1 cellular context compared by ENCODE assay signal in genomic region chr19:2336528-2337328, GRCh38.
TF ChIP-seq lines count a peak whose summit lies in the region.

No MANE protein-coding gene starts in this region.

TF ChIP-seq in K562, 482 proteins besides CTCF, POLR2A, EP300 and RAD21:
- TF ChIP-seq ZNF512 (tag; IDR thresholded peaks at IDR 0.05) (no peak), E2F8 (IDR thresholded peaks at IDR 0.05; ENCODE audit: low read depth, partially characterized antibody) (no peak), SNRNP70 (optimal IDR thresholded peaks at IDR 0.05; ENCODE audit: low read depth, low read length) (no peak), NR1H2 (CRISPR knock-in tag; IDR thresholded peaks at IDR 0.05) (no peak), PTBP1 (IDR thresholded peaks at IDR 0.05; ENCODE audit: low read depth, low read length) (no peak), ELK1 (CRISPR knock-in tag; IDR thresholded peaks at IDR 0.05) (no peak), MAX (CRISPR knock-in tag; IDR thresholded peaks at IDR 0.05) (0 out of 2 replicates have a peak, but pooled peaks have one; percentile 9), KDM1A (IDR thresholded peaks at IDR 0.05) (no peak), PHB2 (IDR thresholded peaks at IDR 0.05; ENCODE audit: low read depth) (no peak), NFE2L1 (tag; IDR thresholded peaks at IDR 0.05; ENCODE audit: borderline replicate concordance, low read depth) (no peak), RBBP5 (IDR thresholded peaks at IDR 0.05; ENCODE audit: borderline replicate concordance, insufficient read depth, low read length, poor library complexity, severe bottlenecking) (no peak), ZBTB5 (IDR thresholded peaks at IDR 0.05) (no peak), ARID2 (IDR thresholded peaks at IDR 0.05) (no peak), HOMEZ (CRISPR knock-in tag; IDR thresholded peaks at IDR 0.05) (no peak), ZNF561 (CRISPR knock-in tag; conservative IDR thresholded peaks at IDR 0.05) (no peak), RBFOX2 (IDR thresholded peaks at IDR 0.05; ENCODE audit: low read depth, low read length) (0 out of 2 replicates have a peak, but pooled peaks have one; percentile 11), RNF219 (CRISPR knock-in tag; IDR thresholded peaks at IDR 0.05) (no peak), MYBL2 (IDR thresholded peaks at IDR 0.05; ENCODE audit: low read depth) (no peak), MYBL2 (CRISPR knock-in tag; IDR thresholded peaks at IDR 0.05; ENCODE audit: borderline replicate concordance) (no peak), THAP12 (CRISPR knock-in tag; IDR thresholded peaks at IDR 0.05) (0 out of 2 replicates have a peak, but pooled peaks have one; percentile 5), XRCC5 (IDR thresholded peaks at IDR 0.05; ENCODE audit: low read depth, low read length) (no peak), MED1 (CRISPR knock-in tag; IDR thresholded peaks at IDR 0.05; ENCODE audit: borderline replicate concordance) (peak; percentile 46; the same call in 1 of the 2 replicates), SMARCA5 (IDR thresholded peaks at IDR 0.05) (no peak), MCM7 (IDR thresholded peaks at IDR 0.05) (no peak), BHLHE40 (IDR thresholded peaks at IDR 0.05; ENCODE audit: low read length) (no peak), TCFL5 (CRISPR knock-in tag; conservative IDR thresholded peaks at IDR 0.05) (no peak), GABPB2 (CRISPR knock-in tag; conservative IDR thresholded peaks at IDR 0.05) (no peak), FOXK2 (conservative IDR thresholded peaks at IDR 0.05 in 1 of 2, IDR thresholded peaks at IDR 0.05 in 1 of 2; ENCODE audit: low read depth in 2 of 2) (no peak), SMAD3 (CRISPR knock-in tag; conservative IDR thresholded peaks at IDR 0.05) (no peak)
